15 cellular contexts compared by ENCODE assay signal in the genomic region with DNA sequence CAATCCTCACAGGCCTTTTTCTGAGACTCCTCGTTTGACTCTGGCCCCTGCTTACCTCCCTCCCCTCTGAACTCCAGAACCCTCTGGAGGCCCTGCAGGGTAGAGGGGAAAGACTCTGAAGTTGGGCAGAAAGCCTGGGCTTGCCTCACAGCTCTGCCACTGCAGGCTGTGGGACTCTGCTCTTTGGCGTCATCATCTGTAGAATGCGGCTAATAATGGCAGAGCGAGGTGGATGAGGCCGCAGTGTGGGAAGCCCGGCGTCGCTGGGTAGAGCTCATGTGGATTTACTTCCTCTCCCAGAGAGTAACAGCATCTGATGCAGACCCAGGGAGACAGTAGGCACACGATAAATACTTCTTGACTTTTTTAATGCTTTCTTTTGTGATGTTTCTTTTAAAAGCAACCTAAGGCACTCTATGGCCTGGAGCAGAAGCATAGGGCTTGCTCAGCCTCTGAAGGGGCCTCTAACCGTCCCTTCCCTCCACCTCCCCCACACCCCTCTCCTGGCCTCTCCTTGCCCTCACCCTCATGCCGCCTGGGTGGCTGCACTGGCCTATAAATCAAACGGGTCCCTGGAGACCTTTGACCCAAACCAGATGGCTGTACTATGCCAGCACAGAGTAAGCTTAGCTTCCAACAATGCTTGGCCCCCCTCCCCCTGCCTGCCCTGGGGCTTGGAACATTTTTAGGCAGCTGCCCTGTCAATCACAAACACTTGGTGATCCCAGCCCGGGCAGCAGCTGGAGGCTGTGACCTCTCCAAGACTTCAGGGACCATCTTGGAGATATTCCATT. TPM values are rescaled to one million over a fixed set of nuclear protein-coding genes. Genes with fewer than 3 reads are reported as not detected.
DNase-seq lines count a peak whose midpoint lies in the region; ATAC-seq, FAIRE-seq and TF ChIP-seq lines count a peak whose summit lies in the region.
"Had no signal": no experiment of that assay in that cellular context is flagged by ENCODE, and none has a peak within 500 bp of the region (broad histone marks: within the 10 kb centered on the region; RNA-seq: fewer than 3 reads in every experiment).

No MANE protein-coding gene starts in this region.

- intact Hi-C loops in gastrocnemius medialis (cut with DNase I; ENCODE audit: low total_unique reads) = no loop called here

- TF ChIP-seq POLR2A in gastrocnemius medialis (IDR thresholded peaks at IDR 0.05) = no peak
- TF ChIP-seq POLR2A in GM12891 (IDR thresholded peaks at IDR 0.05; ENCODE audit: low read depth, low read length) = no peak

- POLR2A ChIA-PET in WTC11 (lab: Charles Lee) = no interaction called here

- FAIRE-seq in GM12891 (lab: Jason Lieb, UNC) = no peak

- H3K27ac ChIP-seq in gastrocnemius medialis = peak overlapping the region in 3 of 4 donors; percentile 15 to 41 (median 37)
- H3K27ac ChIP-seq: colonic mucosa, esophagus squamous epithelium had no signal

- H3K27ac Mint-ChIP-seq in WTC11 = peak overlapping the region; percentile 54; the same call in 1 of the 2 replicates
- no peak overlapping the region for H3K27ac Mint-ChIP-seq in activated CD8-positive, alpha-beta memory T cell treated with anti-CD3 and anti-CD28 coated beads, Interleukin-2, amount 10 ng/mL, durations not matched to agents 7 days and 5 days
- H3K27ac Mint-ChIP-seq: stimulated activated naive CD8-positive, alpha-beta T cell treated with anti-CD3 and anti-CD28 coated beads, Interleukin-15, amount 100 ng/mL, for 72 hours had no signal

- H3K36me3 Mint-ChIP-seq in WTC11 = no peaks in the 10 kb centered on the region
- no peaks in the 10 kb centered on the region for H3K36me3 Mint-ChIP-seq in activated CD8-positive, alpha-beta memory T cell treated with anti-CD3 and anti-CD28 coated beads, Interleukin-2, amount 10 ng/mL, durations not matched to agents 7 days and 5 days

- H3K4me1 ChIP-seq in gastrocnemius medialis = peaks cover 28 to 41% of the 10 kb centered on the region in 2 donors
- H3K4me1 ChIP-seq: colonic mucosa, esophagus squamous epithelium had no signal

- H3K4me3 Mint-ChIP-seq in WTC11 = no peak overlapping the region
- no peak overlapping the region for H3K4me3 Mint-ChIP-seq in activated CD8-positive, alpha-beta memory T cell treated with anti-CD3 and anti-CD28 coated beads, Interleukin-2, amount 10 ng/mL, durations not matched to agents 7 days and 5 days
- H3K4me3 Mint-ChIP-seq: stimulated activated naive CD8-positive, alpha-beta T cell treated with anti-CD3 and anti-CD28 coated beads, Interleukin-15, amount 100 ng/mL, for 72 hours had no signal

- no peak overlapping the region for H3K4me3 ChIP-seq in gastrocnemius medialis
- H3K4me3 ChIP-seq: colonic mucosa, esophagus squamous epithelium had no signal

- peak; percentile 96 for DNase-seq in LHCN-M2 (ENCODE audit: low read depth)
- no peak for DNase-seq in WTC11 (ENCODE audit: low spot score)
- peak; percentile 85 for DNase-seq in islet precursor cell
- DNase-seq in gastrocnemius medialis = peak; percentile 39 to 79
- DNase-seq in NCI-H2196 (lab: John Stamatoyannopoulos, UW; ENCODE audit: unreplicated experiment) = no peak
- no peak for DNase-seq in GM12891 (ENCODE audit: insufficient read length, low spot score)
- no peak for DNase-seq in activated CD8-positive, alpha-beta memory T cell treated with anti-CD3 and anti-CD28 coated beads, Interleukin-2, amount 10 ng/mL, durations not matched to agents 7 days and 5 days
- DNase-seq: amniotic stem cell; colonic mucosa; DND-41; esophagus squamous epithelium; stimulated activated naive CD8-positive, alpha-beta T cell treated with anti-CD3 and anti-CD28 coated beads, Interleukin-15, amount 100 ng/mL, for 72 hours had no signal

- H3K9me3 Mint-ChIP-seq in WTC11 = no peaks in the 10 kb centered on the region
- H3K9me3 Mint-ChIP-seq in activated CD8-positive, alpha-beta memory T cell treated with anti-CD3 and anti-CD28 coated beads, Interleukin-2, amount 10 ng/mL, durations not matched to agents 7 days and 5 days (ENCODE audit: low read depth) = no peaks in the 10 kb centered on the region
- H3K9me3 Mint-ChIP-seq: stimulated activated naive CD8-positive, alpha-beta T cell treated with anti-CD3 and anti-CD28 coated beads, Interleukin-15, amount 100 ng/mL, for 72 hours had no signal

- no peaks in the 10 kb centered on the region for H3K9me3 ChIP-seq in gastrocnemius medialis
- H3K9me3 ChIP-seq: colonic mucosa, esophagus squamous epithelium had no signal

- in situ Hi-C loops in gastrocnemius medialis (cut with MboI; ENCODE audit: low sequenced_read_pairs in 4 of 4) = no loop called here

- peaks cover 89% of the 10 kb centered on the region for H3K4me1 Mint-ChIP-seq in WTC11
- no peaks in the 10 kb centered on the region for H3K4me1 Mint-ChIP-seq in activated CD8-positive, alpha-beta memory T cell treated with anti-CD3 and anti-CD28 coated beads, Interleukin-2, amount 10 ng/mL, durations not matched to agents 7 days and 5 days
- H3K4me1 Mint-ChIP-seq: stimulated activated naive CD8-positive, alpha-beta T cell treated with anti-CD3 and anti-CD28 coated beads, Interleukin-15, amount 100 ng/mL, for 72 hours had no signal

- no peaks in the 10 kb centered on the region for H3K27me3 Mint-ChIP-seq in WTC11 (ENCODE audit: low read depth)
- H3K27me3 Mint-ChIP-seq in activated CD8-positive, alpha-beta memory T cell treated with anti-CD3 and anti-CD28 coated beads, Interleukin-2, amount 10 ng/mL, durations not matched to agents 7 days and 5 days = no peaks in the 10 kb centered on the region
- H3K27me3 Mint-ChIP-seq: stimulated activated naive CD8-positive, alpha-beta T cell treated with anti-CD3 and anti-CD28 coated beads, Interleukin-15, amount 100 ng/mL, for 72 hours had no signal

- TF ChIP-seq CTCF in WTC11 (IDR thresholded peaks at IDR 0.05) (no peak), gastrocnemius medialis (IDR thresholded peaks at IDR 0.05 in 4 of 5, conservative IDR thresholded peaks at IDR 0.05 in 1 of 5) (no peak)

- H3K36me3 ChIP-seq in gastrocnemius medialis = no peaks in the 10 kb centered on the region
- H3K36me3 ChIP-seq: colonic mucosa, esophagus squamous epithelium had no signal

- no peak for ATAC-seq in WTC11
- peak; percentile 77 to 96 for ATAC-seq in gastrocnemius medialis
- ATAC-seq in HG02981 (IDR thresholded peaks at IDR 0.05; ENCODE audit: unreplicated experiment) = no peak
- ATAC-seq in activated CD8-positive, alpha-beta memory T cell treated with anti-CD3 and anti-CD28 coated beads, Interleukin-2, amount 10 ng/mL, durations not matched to agents 7 days and 5 days = no peak

- CTCF ChIA-PET in WTC11 (lab: Charles Lee) = interaction anchor here (0.9 to 2.9 kb wide), 6 partner anchors 9 to 227 kb away, joined by 3 to 14 read pairs (median 6); partner anchors contain the start of gene SPSB4
- CTCF ChIA-PET in activated CD8-positive, alpha-beta memory T cell treated with anti-CD3 and anti-CD28 coated beads, Interleukin-2, amount 10 ng/mL, durations not matched to agents 7 days and 5 days (lab: Charles Lee) = interaction anchor here (1.4 to 1.8 kb wide), 2 partner anchors 22 kb away, joined by 4 read pairs; no protein-coding TSS in a partner anchor

- H3K27me3 ChIP-seq in gastrocnemius medialis = no peaks in the 10 kb centered on the region
- H3K27me3 ChIP-seq: colonic mucosa had no signal

TF ChIP-seq in WTC11, 78 proteins besides CTCF, POLR2A, EP300 and RAD21 (continues in another document):
- no peak for TF ChIP-seq GABPB1 (CRISPR knock-in tag; IDR thresholded peaks at IDR 0.05)
- no peak for TF ChIP-seq ZNF138 (CRISPR knock-in tag; conservative IDR thresholded peaks at IDR 0.05)
- TF ChIP-seq NFATC4 (CRISPR knock-in tag; IDR thresholded peaks at IDR 0.05) = no peak
- TF ChIP-seq ESRRA (CRISPR knock-in tag; IDR thresholded peaks at IDR 0.05; ENCODE audit: borderline replicate concordance) = no peak
- TF ChIP-seq GRHL2 (CRISPR knock-in tag; IDR thresholded peaks at IDR 0.05; ENCODE audit: insufficient replicate concordance, severe bottlenecking) = no peak
- TF ChIP-seq NFYB (CRISPR knock-in tag; conservative IDR thresholded peaks at IDR 0.05; ENCODE audit: low read depth) = no peak

TF ChIP-seq in GM12891, 5 proteins besides CTCF, POLR2A, EP300 and RAD21:
- TF ChIP-seq TAF1 (IDR thresholded peaks at IDR 0.05; ENCODE audit: low read depth, low read length) (no peak), POLR2AphosphoS5 (IDR thresholded peaks at IDR 0.05; ENCODE audit: low read depth, low read length) (no peak), SPI1 (IDR thresholded peaks at IDR 0.05; ENCODE audit: low read depth, low read length) (no peak), PAX5 (IDR thresholded peaks at IDR 0.05; ENCODE audit: insufficient read depth, low read length, severe bottlenecking) (no peak), POU2F2 (IDR thresholded peaks at IDR 0.05; ENCODE audit: low read depth, low read length) (no peak)

RNA-seq across cellular contexts. Expression of gene SPSB4, which starts 32.9 kb away (rescaled TPM):
- total RNA-seq in LHCN-M2 (2014; rRNA removed) (0.52 and 0.58 TPM in 2 replicates), WTC11 (2021) (19.4 to 19.7 TPM (median 19.6 TPM) in 3 replicates), gastrocnemius medialis (under 1 TPM in 2 of 4 donors, not detected in 2; 0.35 to 0.81 TPM)
- 0.36 TPM for polyA plus RNA-seq in LHCN-M2 (2012)
- polyA plus RNA-seq in GM12891 (2012; ENCODE audit: low read depth, missing spikeins) = not detected
- total RNA-seq in activated CD8-positive, alpha-beta memory T cell treated with anti-CD3 and anti-CD28 coated beads, Interleukin-2, amount 10 ng/mL, durations not matched to agents 7 days and 5 days = under 1 TPM in 1 of 2 experiments, not detected in 1; 0.28 TPM
- total RNA-seq: colonic mucosa, esophagus squamous epithelium, HT1080 had no signal
- polyA plus RNA-seq: BJ had no signal

Comparison
In these comparisons a context has a peak if more than half of its experiments do, and no peak if none do; other contexts are left out.
1. DNase-seq: peak in LHCN-M2 (single experiment), islet precursor cell (single experiment) and gastrocnemius medialis (2 of 2); none in WTC11 (single experiment), NCI-H2196 (single experiment), GM12891 (single experiment) and activated CD8-positive, alpha-beta memory T cell treated with anti-CD3 and anti-CD28 coated beads, Interleukin-2, amount 10 ng/mL, durations not matched to agents 7 days and 5 days (single experiment).
2. ATAC-seq: peak in gastrocnemius medialis (2 of 2); none in WTC11 (single experiment), HG02981 (single experiment) and activated CD8-positive, alpha-beta memory T cell treated with anti-CD3 and anti-CD28 coated beads, Interleukin-2, amount 10 ng/mL, durations not matched to agents 7 days and 5 days (single experiment).
3. RNA of gene SPSB4, which starts 32.9 kb away (total RNA-seq): 19.4 to 19.7 TPM in WTC11; 0.52 to 0.58 TPM in LHCN-M2, 0.35 to 0.81 TPM in gastrocnemius medialis and 0.28 TPM in activated CD8-positive, alpha-beta memory T cell treated with anti-CD3 and anti-CD28 coated beads, Interleukin-2, amount 10 ng/mL, durations not matched to agents 7 days and 5 days; every median in the first group is over 10 times any median in the second.